28 cellular contexts compared by ENCODE assay signal in genomic region chr10:3159160-3159559, GRCh38.
"Had no signal": no experiment of that assay in that cellular context is flagged by ENCODE, and none has a peak within 500 bp of the region (broad histone marks: within the 10 kb centered on the region; RNA-seq: fewer than 3 reads in every experiment).

No MANE protein-coding gene starts in this region.

- H3K4me1 Mint-ChIP-seq: activated B cell treated with CpG ODN at 0.5 μM for 24 hours; activated CD4-positive, alpha-beta T cell treated with anti-CD3 and anti-CD28 coated beads, Interleukin-2, amount 10 ng/mL, durations not matched to agents 24 days and 14 days; activated naive CD8-positive, alpha-beta T cell treated with anti-CD3 and anti-CD28 coated beads, Interleukin-2, amount 10 ng/mL, durations not matched to agents 7 days and 5 days had no signal

- FAIRE-seq: TTC549 had no signal

- H3K27me3 Mint-ChIP-seq: activated B cell treated with CpG ODN at 0.5 μM for 24 hours; activated CD4-positive, alpha-beta T cell treated with anti-CD3 and anti-CD28 coated beads, Interleukin-2, amount 10 ng/mL, durations not matched to agents 24 days and 14 days; activated naive CD8-positive, alpha-beta T cell treated with anti-CD3 and anti-CD28 coated beads, Interleukin-2, amount 10 ng/mL, durations not matched to agents 7 days and 5 days had no signal

- H3K4me3 ChIP-seq: adrenal gland, SJSA1 had no signal

- ATAC-seq: Panc1, SK-N-SH treated with all-trans-retinoic acid at 6 μM for 48 hours had no signal

- H3K9me3 ChIP-seq: adrenal gland, SJSA1 had no signal

- H3K27ac ChIP-seq: adrenal gland, SJSA1 had no signal

- H3K27ac Mint-ChIP-seq: activated B cell treated with CpG ODN at 0.5 μM for 24 hours; activated CD4-positive, alpha-beta T cell treated with anti-CD3 and anti-CD28 coated beads, Interleukin-2, amount 10 ng/mL, durations not matched to agents 24 days and 14 days; activated naive CD8-positive, alpha-beta T cell treated with anti-CD3 and anti-CD28 coated beads, Interleukin-2, amount 10 ng/mL, durations not matched to agents 7 days and 5 days; activated T-helper 2 cell treated with anti-CD3 and anti-CD28 coated beads, Interferon-gamma antibody, Interleukin-2, Interleukin-4, amounts not matched to agents 10 μg/mL and 5 μg/mL and 100 μg/mL, durations not matched to agents 14 hours and 24 hours and 36 hours; T-helper 1 cell treated with Interleukin-12 subunit alpha and Interleukin-12 subunit beta and Interleukin-4 antibody, amounts not matched to agents 30 μg/mL and 1 μg/mL, for 36 hours had no signal

- DNase-seq: activated B cell treated with CpG ODN at 0.5 μM for 24 hours; activated CD4-positive, alpha-beta T cell treated with anti-CD3 and anti-CD28 coated beads for 1 hour; activated CD4-positive, alpha-beta T cell treated with anti-CD3 and anti-CD28 coated beads, Interleukin-2, amount 10 ng/mL, durations not matched to agents 24 days and 14 days; activated CD4-positive, alpha-beta T cell treated with anti-CD3 and anti-CD28 coated beads, Interleukin-2, amount 50 U/mL, for 48 hours; activated gamma-delta T cell treated with Interleukin-2 at 50 U/mL for 16 hours; activated naive CD4-positive, alpha-beta T cell treated with anti-CD3 and anti-CD28 coated beads, Interleukin-2, amount 50 U/mL, for 16 hours; activated naive CD8-positive, alpha-beta T cell treated with anti-CD3 and anti-CD28 coated beads, Interleukin-2, amount 10 ng/mL, durations not matched to agents 7 days and 5 days; activated T-cell treated with anti-CD3 and anti-CD28 coated beads for 4 hours; activated T-cell treated with anti-CD3 and anti-CD28 coated beads, Interleukin-2, amount 50 U/mL, for 48 hours; adrenal gland; IMR-90; KBM-7; NCI-H1048; NCI-H1417; NCI-H1930; NCI-H510A treated with DMSO at 0.1 percent for 48 hours; NCI-H69; NK-92 treated with Interleukin-12 subunit alpha and Interleukin-12 subunit beta, amount 100 ng/mL, for 24 hours; OCI-M1; RPMI8226; SHP77; T-helper 9 cell had no signal

- H3K9me3 Mint-ChIP-seq: activated B cell treated with CpG ODN at 0.5 μM for 24 hours; activated CD4-positive, alpha-beta T cell treated with anti-CD3 and anti-CD28 coated beads, Interleukin-2, amount 10 ng/mL, durations not matched to agents 24 days and 14 days; activated naive CD8-positive, alpha-beta T cell treated with anti-CD3 and anti-CD28 coated beads, Interleukin-2, amount 10 ng/mL, durations not matched to agents 7 days and 5 days; activated T-helper 2 cell treated with anti-CD3 and anti-CD28 coated beads, Interferon-gamma antibody, Interleukin-2, Interleukin-4, amounts not matched to agents 10 μg/mL and 5 μg/mL and 100 μg/mL, durations not matched to agents 14 hours and 24 hours and 36 hours; T-helper 1 cell treated with Interleukin-12 subunit alpha and Interleukin-12 subunit beta and Interleukin-4 antibody, amounts not matched to agents 30 μg/mL and 1 μg/mL, for 36 hours had no signal

- H3K4me3 Mint-ChIP-seq: activated B cell treated with CpG ODN at 0.5 μM for 24 hours; activated CD4-positive, alpha-beta T cell treated with anti-CD3 and anti-CD28 coated beads, Interleukin-2, amount 10 ng/mL, durations not matched to agents 24 days and 14 days; activated naive CD8-positive, alpha-beta T cell treated with anti-CD3 and anti-CD28 coated beads, Interleukin-2, amount 10 ng/mL, durations not matched to agents 7 days and 5 days; T-helper 1 cell treated with Interleukin-12 subunit alpha and Interleukin-12 subunit beta and Interleukin-4 antibody, amounts not matched to agents 30 μg/mL and 1 μg/mL, for 36 hours had no signal

- H3K4me1 ChIP-seq: adrenal gland, SJSA1 had no signal

- H3K27me3 ChIP-seq: adrenal gland, SJSA1 had no signal
